ENCODE assay signal across 16 cellular contexts in genomic region chr19:18481505-18482222, GRCh38. TPM values are rescaled to one million over a fixed set of nuclear protein-coding genes. Genes with fewer than 3 reads are reported as not detected.
DNase-seq lines count a peak whose midpoint lies in the region; ATAC-seq and TF ChIP-seq lines count a peak whose summit lies in the region.
"Had no signal": no experiment of that assay in that cellular context is flagged by ENCODE, and none has a peak within 500 bp of the region (broad histone marks: within the 10 kb centered on the region; RNA-seq: fewer than 3 reads in every experiment).

No MANE protein-coding gene starts in this region.

- H3K4me1 ChIP-seq in CD4-positive, alpha-beta memory T cell (ENCODE audit: insufficient read depth, low read length): peaks cover 85% of the 10 kb centered on the region

- H3K27me3 ChIP-seq in CD4-positive, alpha-beta memory T cell (ENCODE audit: insufficient read depth, low read length): no peaks in the 10 kb centered on the region

- H3K9me3 ChIP-seq in CD4-positive, alpha-beta memory T cell (ENCODE audit: control insufficient read depth in 1 of 2, low read length in 2 of 2): no peaks in the 10 kb centered on the region

- peaks cover 14% of the 10 kb centered on the region for H3K36me3 Mint-ChIP-seq in activated CD4-positive, alpha-beta T cell treated with anti-CD3 and anti-CD28 coated beads for 36 hours (ENCODE audit: low read depth)
- peaks cover 3 to 5% of the 10 kb centered on the region in 2 donors for H3K36me3 Mint-ChIP-seq in CD4-positive, alpha-beta memory T cell
- H3K36me3 Mint-ChIP-seq in activated T-helper 17 cell treated with anti-CD3 and anti-CD28 coated beads, Interleukin-2, amount 50 U/mL, for 72 hours (ENCODE audit: low read depth): peaks cover 14% of the 10 kb centered on the region
- H3K36me3 Mint-ChIP-seq in nephron (ENCODE audit: low read depth) (peaks cover 5% of the 10 kb centered on the region), progenitor cell of endocrine pancreas (ENCODE audit: insufficient read depth) (no peaks in the 10 kb centered on the region)

- H3K27me3 Mint-ChIP-seq in activated CD4-positive, alpha-beta T cell treated with anti-CD3 and anti-CD28 coated beads for 36 hours: no peaks in the 10 kb centered on the region
- H3K27me3 Mint-ChIP-seq in CD4-positive, alpha-beta memory T cell: no peaks in the 10 kb centered on the region
- H3K27me3 Mint-ChIP-seq in activated T-helper 17 cell treated with anti-CD3 and anti-CD28 coated beads, Interleukin-2, amount 50 U/mL, for 72 hours: no peaks in the 10 kb centered on the region
- H3K27me3 Mint-ChIP-seq in nephron (ENCODE audit: low read depth): no peaks in the 10 kb centered on the region
- no peaks in the 10 kb centered on the region for H3K27me3 Mint-ChIP-seq in progenitor cell of endocrine pancreas
- H3K27me3 Mint-ChIP-seq: CD4-positive, alpha-beta T cell had no signal

- H3K4me1 Mint-ChIP-seq in activated CD4-positive, alpha-beta T cell treated with anti-CD3 and anti-CD28 coated beads for 36 hours: peaks cover 81% of the 10 kb centered on the region
- peaks cover 46 to 97% (median 74%) of the 10 kb centered on the region in 4 donors for H3K4me1 Mint-ChIP-seq in CD4-positive, alpha-beta memory T cell
- peaks cover 63% of the 10 kb centered on the region for H3K4me1 Mint-ChIP-seq in activated T-helper 17 cell treated with anti-CD3 and anti-CD28 coated beads, Interleukin-2, amount 50 U/mL, for 72 hours
- H3K4me1 Mint-ChIP-seq in nephron: peaks cover 58% of the 10 kb centered on the region
- H3K4me1 Mint-ChIP-seq in progenitor cell of endocrine pancreas (ENCODE audit: low read depth): peaks cover 2% of the 10 kb centered on the region

- H3K4me3 ChIP-seq in CD4-positive, alpha-beta memory T cell (ENCODE audit: low read length in 2 of 2): no peak overlapping the region

- CTCF ChIA-PET in activated CD4-positive, alpha-beta T cell treated with anti-CD3 and anti-CD28 coated beads for 36 hours (lab: Charles Lee): interaction anchor here (0.8 to 1.9 kb wide), 6 partner anchors 10 to 38 kb away, joined by 3 to 8 read pairs (median 6); no protein-coding TSS in a partner anchor
- CTCF ChIA-PET in CD4-positive, alpha-beta memory T cell (lab: Charles Lee; ENCODE audit: partially characterized antibody): interaction anchor here (0.6 to 1.8 kb wide), 8 partner anchors 10 to 362 kb away, joined by 3 to 6 read pairs (median 5); no protein-coding TSS in a partner anchor

- POLR2A ChIA-PET in activated CD4-positive, alpha-beta T cell treated with anti-CD3 and anti-CD28 coated beads for 36 hours (lab: Charles Lee): interaction anchor here (0.8 to 1.8 kb wide), 2 partner anchors 15 to 41 kb away, joined by 3 to 4 read pairs; no protein-coding TSS in a partner anchor
- POLR2A ChIA-PET in CD4-positive, alpha-beta memory T cell (lab: Charles Lee; ENCODE audit: partially characterized antibody): interaction anchor here (0.8 to 2.1 kb wide), 4 partner anchors 13 to 107 kb away, joined by 5 to 9 read pairs (median 6); partner anchors contain the start of genes KXD1 and REX1BD

- intact Hi-C loops in activated CD4-positive, alpha-beta T cell treated with anti-CD3 and anti-CD28 coated beads for 36 hours (cut with DNase I, micrococcal nuclease): no loop called here
- intact Hi-C loops in CD4-positive, alpha-beta memory T cell (cut with micrococcal nuclease): no loop called here

- no peaks in the 10 kb centered on the region for H3K36me3 ChIP-seq in CD4-positive, alpha-beta memory T cell (ENCODE audit: insufficient read depth, low read length)

- no peaks in the 10 kb centered on the region for H3K9me3 Mint-ChIP-seq in activated CD4-positive, alpha-beta T cell treated with anti-CD3 and anti-CD28 coated beads for 36 hours (ENCODE audit: low read depth)
- H3K9me3 Mint-ChIP-seq in CD4-positive, alpha-beta memory T cell: no peaks in the 10 kb centered on the region
- no peaks in the 10 kb centered on the region for H3K9me3 Mint-ChIP-seq in activated T-helper 17 cell treated with anti-CD3 and anti-CD28 coated beads, Interleukin-2, amount 50 U/mL, for 72 hours
- no peaks in the 10 kb centered on the region for H3K9me3 Mint-ChIP-seq in nephron
- H3K9me3 Mint-ChIP-seq in progenitor cell of endocrine pancreas (ENCODE audit: low read depth): no peaks in the 10 kb centered on the region
- H3K9me3 Mint-ChIP-seq: CD4-positive, alpha-beta T cell had no signal

- H3K4me3 Mint-ChIP-seq in activated CD4-positive, alpha-beta T cell treated with anti-CD3 and anti-CD28 coated beads for 36 hours: no peak overlapping the region
- peak overlapping the region in 1 of 8 donors; percentile 39 for H3K4me3 Mint-ChIP-seq in CD4-positive, alpha-beta memory T cell
- H3K4me3 Mint-ChIP-seq in activated T-helper 17 cell treated with anti-CD3 and anti-CD28 coated beads, Interleukin-2, amount 50 U/mL, for 72 hours: peak overlapping the region; percentile 94
- H3K4me3 Mint-ChIP-seq in nephron (no peak overlapping the region), progenitor cell of endocrine pancreas (ENCODE audit: low read depth) (no peak overlapping the region)
- H3K4me3 Mint-ChIP-seq: CD4-positive, alpha-beta T cell had no signal

- H3K27ac Mint-ChIP-seq in activated CD4-positive, alpha-beta T cell treated with anti-CD3 and anti-CD28 coated beads for 36 hours: peak overlapping the region; percentile 90
- H3K27ac Mint-ChIP-seq in CD4-positive, alpha-beta memory T cell: peak overlapping the region in 6 of 7 donors; percentile 19 to 95 (median 62)
- H3K27ac Mint-ChIP-seq in activated T-helper 17 cell treated with anti-CD3 and anti-CD28 coated beads, Interleukin-2, amount 50 U/mL, for 72 hours: peak overlapping the region; percentile 91
- H3K27ac Mint-ChIP-seq in nephron (peak overlapping the region in 2 of 3 experiments; percentile 48 to 55), progenitor cell of endocrine pancreas (no peak overlapping the region)

- H3K27ac ChIP-seq in CD4-positive, alpha-beta memory T cell (ENCODE audit: low read depth, low read length): no peak overlapping the region

- ATAC-seq in activated CD4-positive, alpha-beta T cell treated with anti-CD3 and anti-CD28 coated beads for 36 hours: peak; percentile 44
- peak; percentile 65 for ATAC-seq in activated T-helper 17 cell treated with anti-CD3 and anti-CD28 coated beads, Interleukin-2, amount 50 U/mL, for 72 hours (replicated peaks)
- ATAC-seq: left colon had no signal

- no peak for TF ChIP-seq CTCF in nephron (IDR thresholded peaks at IDR 0.05; ENCODE audit: unreplicated experiment in 3 of 3)
- TF ChIP-seq CTCF in progenitor cell of endocrine pancreas (IDR thresholded peaks at IDR 0.05; ENCODE audit: unreplicated experiment): no peak

- DNase-seq in activated CD4-positive, alpha-beta T cell treated with anti-CD3 and anti-CD28 coated beads for 36 hours: peak; percentile 64
- DNase-seq in activated CD4-positive, alpha-beta T cell treated with anti-CD3 and anti-CD28 coated beads for 4 hours: no peak
- no peak for DNase-seq in CD4-positive, alpha-beta memory T cell
- DNase-seq in occipital lobe (lab: John Stamatoyannopoulos, UW) (no peak), EL (no peak), progenitor cell of endocrine pancreas (ENCODE audit: low spot score, unreplicated experiment) (no peak)
- DNase-seq: CD4-positive, alpha-beta T cell; effector memory CD4-positive, alpha-beta T cell; GOT3; left colon; NCI-H226; SHP77 treated with DMSO at 0.1 percent for 48 hours; T1000; trophoblast cell had no signal

RNA-seq across cellular contexts. Expression of gene ELL, which starts 40.2 kb away (rescaled TPM):
- total RNA-seq in activated CD4-positive, alpha-beta T cell treated with anti-CD3 and anti-CD28 coated beads for 36 hours: 10 to 100 TPM; 20.2 to 21.4 TPM
- 10 to 100 TPM; 34.9 to 35.9 TPM for total RNA-seq in CD4-positive, alpha-beta memory T cell
- 10 to 100 TPM in 1 of 2 donors, 1 to 10 TPM in 1; 6.5 to 16.7 TPM for polyA plus RNA-seq in CD4-positive, alpha-beta memory T cell
- 10 to 100 TPM; 23.7 to 41.8 TPM for total RNA-seq in activated T-helper 17 cell treated with anti-CD3 and anti-CD28 coated beads, Interleukin-2, amount 50 U/mL, for 72 hours
- total RNA-seq in occipital lobe (6.6 TPM), progenitor cell of endocrine pancreas (13.8 and 15.5 TPM in 2 replicates)

RNA-seq across cellular contexts. Expression of gene ISYNA1, which starts 43.7 kb away (rescaled TPM):
- total RNA-seq in activated CD4-positive, alpha-beta T cell treated with anti-CD3 and anti-CD28 coated beads for 36 hours: 10 to 100 TPM; 18.8 to 23.3 TPM
- 10 to 100 TPM; 37.1 to 43.2 TPM for total RNA-seq in CD4-positive, alpha-beta memory T cell
- 10 to 100 TPM; 27.5 to 36.3 TPM for polyA plus RNA-seq in CD4-positive, alpha-beta memory T cell
- total RNA-seq in activated T-helper 17 cell treated with anti-CD3 and anti-CD28 coated beads, Interleukin-2, amount 50 U/mL, for 72 hours: 10 to 100 TPM; 15.9 to 22.0 TPM
- total RNA-seq in occipital lobe: 95.1 TPM
- total RNA-seq in progenitor cell of endocrine pancreas: 234 TPM in 2 replicates
